In genomic region chr12:124993568-124994434, GRCh38 we compare ENCODE assay signal across 8 cellular contexts. TPM values are rescaled to one million over a fixed set of nuclear protein-coding genes. Genes with fewer than 3 reads are reported as not detected.
DNase-seq lines count a peak whose midpoint lies in the region; ATAC-seq and TF ChIP-seq lines count a peak whose summit lies in the region.

A gene with protein sequence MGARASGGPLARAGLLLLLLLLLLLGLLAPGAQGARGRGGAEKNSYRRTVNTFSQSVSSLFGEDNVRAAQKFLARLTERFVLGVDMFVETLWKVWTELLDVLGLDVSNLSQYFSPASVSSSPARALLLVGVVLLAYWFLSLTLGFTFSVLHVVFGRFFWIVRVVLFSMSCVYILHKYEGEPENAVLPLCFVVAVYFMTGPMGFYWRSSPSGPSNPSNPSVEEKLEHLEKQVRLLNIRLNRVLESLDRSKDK (plus strand): TSS chr12:124993645. CDS start chr12:124993791, 146 bp downstream.

- POLR2A ChIA-PET in CD4-positive, alpha-beta memory T cell (lab: Charles Lee; ENCODE audit: partially characterized antibody), result interaction anchor here (0.6 to 4.1 kb wide), 6 partner anchors 54 to 77 kb away, joined by 3 to 44 read pairs (median 6); partner anchors contain the start of gene UBC
- POLR2A ChIA-PET in PC-9 (lab: Charles Lee; ENCODE audit: unreplicated experiment), result interaction anchor here (0.7 kb wide), 1 partner anchor 71 kb away, joined by 4 read pairs; no protein-coding TSS in a partner anchor

- H3K79me2 ChIP-seq in PC-9 (ENCODE audit: low read depth), result peaks cover 43% of the 10 kb centered on the region

- intact Hi-C loops in CD4-positive, alpha-beta memory T cell (cut with micrococcal nuclease), result loop anchor here (1.0 to 2.0 kb wide), 4 partner anchors 54 to 77 kb away; partner anchors contain the start of gene AACS
- intact Hi-C loops in PC-9 (cut with micrococcal nuclease; ENCODE audit: unreplicated experiment), result loop anchor here (10.0 kb wide), 2 partner anchors 71 to 131 kb away; partner anchors contain the start of gene AACS

- H3K27me3 ChIP-seq in CD4-positive, alpha-beta memory T cell (ENCODE audit: insufficient read depth, low read length), result no peaks in the 10 kb centered on the region
- H3K27me3 ChIP-seq in PC-9 (ENCODE audit: insufficient read depth, low read depth) (no peaks in the 10 kb centered on the region), neuron (ENCODE audit: insufficient read depth, low read length) (no peaks in the 10 kb centered on the region)

- TF ChIP-seq CTCF in PC-9 (conservative IDR thresholded peaks at IDR 0.05), result no peak
- TF ChIP-seq CTCF in foreskin fibroblast (IDR thresholded peaks at IDR 0.05; ENCODE audit: low read depth, low read length), result no peak

- peaks cover 11% of the 10 kb centered on the region for H3F3A ChIP-seq in PC-9 (ENCODE audit: insufficient read depth, low read depth)

- no peaks in the 10 kb centered on the region for H3K9me3 ChIP-seq in CD4-positive, alpha-beta memory T cell (ENCODE audit: control insufficient read depth in 1 of 2, low read length in 2 of 2)
- no peaks in the 10 kb centered on the region for H3K9me3 ChIP-seq in PC-9 (ENCODE audit: insufficient read depth, low read depth)
- H3K9me3 ChIP-seq in neuron (ENCODE audit: low read length), result no peaks in the 10 kb centered on the region

- H3K9me3 Mint-ChIP-seq in CD4-positive, alpha-beta memory T cell, result peaks cover 0 to 2% (median 0%) of the 10 kb centered on the region in 8 donors

- ATAC-seq in GM19328 (IDR thresholded peaks at IDR 0.05; ENCODE audit: unreplicated experiment) (peak; percentile 46), HG03469 (IDR thresholded peaks at IDR 0.05; ENCODE audit: unreplicated experiment) (peak; percentile 29)

- DNase-seq in CD4-positive, alpha-beta memory T cell, result peak; percentile 66 to 78 (median 70)
- DNase-seq in PC-9, result peak in 1 of 2 experiments; percentile 75
- peak; percentile 40 to 67 for DNase-seq in activated T-helper 1 cell treated with anti-CD3 and anti-CD28 coated beads, Interleukin-2, amount 50 U/mL, for 16 hours (ENCODE audit: low read depth in 1 of 2, low spot score in 1 of 2)
- DNase-seq in foreskin fibroblast, result peak; percentile 41 to 77
- peak in 37 of 49 donors; percentile 9 to 81 (median 45) for DNase-seq in substantia nigra (lab: John Stamatoyannopoulos, UW)

- no peaks in the 10 kb centered on the region for H3K9me2 ChIP-seq in PC-9 (ENCODE audit: insufficient read depth)

- no TSS peak for BruUV-seq in PC-9 (replicated peaks; lab: Mats Ljungman, UMichigan)

- H2AFZ ChIP-seq in PC-9, result peak within 1 kb of the TSS; percentile 99
- peak within 1 kb of the TSS; percentile 90 for H2AFZ ChIP-seq in neuron (ENCODE audit: low read depth, low read length)

- peak within 1 kb of the TSS; percentile 100 for H3K4me2 ChIP-seq in PC-9

- H3K36me3 ChIP-seq in CD4-positive, alpha-beta memory T cell (ENCODE audit: insufficient read depth, low read length), result no peaks in the 10 kb centered on the region
- H3K36me3 ChIP-seq in PC-9 (ENCODE audit: low read depth) (no peaks in the 10 kb centered on the region), neuron (ENCODE audit: insufficient read depth, low read length) (no peaks in the 10 kb centered on the region)

- peak within 1 kb of the TSS; percentile 79 to 95 (median 88) for H3K27ac Mint-ChIP-seq in CD4-positive, alpha-beta memory T cell

- no peaks in the 10 kb centered on the region for H4K20me1 ChIP-seq in PC-9 (ENCODE audit: insufficient read depth)

- H3K36me3 Mint-ChIP-seq in CD4-positive, alpha-beta memory T cell, result peaks cover 0 to 10% of the 10 kb centered on the region in 2 donors

- peak within 1 kb of the TSS; percentile 41 for H3K27ac ChIP-seq in CD4-positive, alpha-beta memory T cell (ENCODE audit: low read depth, low read length)
- 0 out of 2 replicates have a peak within 1 kb of the TSS, but pooled peaks have one; percentile 14 for H3K27ac ChIP-seq in PC-9
- H3K27ac ChIP-seq in substantia nigra (ENCODE audit: low read depth, low read length, poor library complexity, severe bottlenecking), result peak within 1 kb of the TSS; percentile 61

- H3K27me3 Mint-ChIP-seq in CD4-positive, alpha-beta memory T cell, result no peaks in the 10 kb centered on the region

- peak within 1 kb of the TSS; percentile 78 to 90 for H3K4me3 ChIP-seq in CD4-positive, alpha-beta memory T cell (ENCODE audit: low read length in 2 of 2)
- H3K4me3 ChIP-seq in PC-9 (peak within 1 kb of the TSS; percentile 99), foreskin fibroblast (ENCODE audit: low read depth in 1 of 2, low read length in 2 of 2) (peak within 1 kb of the TSS; percentile 58 to 61), neuron (ENCODE audit: low read length) (peak within 1 kb of the TSS; percentile 74)

- H3K4me1 Mint-ChIP-seq in CD4-positive, alpha-beta memory T cell, result peaks cover 14 to 35% (median 27%) of the 10 kb centered on the region in 4 donors

- H3K4me1 ChIP-seq in CD4-positive, alpha-beta memory T cell (ENCODE audit: insufficient read depth, low read length), result peaks cover 28% of the 10 kb centered on the region
- H3K4me1 ChIP-seq in PC-9 (replicated peaks; ENCODE audit: insufficient read depth), result peaks cover 18% of the 10 kb centered on the region; the same call in 1 of the 2 replicates
- H3K4me1 ChIP-seq in neuron (ENCODE audit: insufficient read depth, low read length), result peaks cover 12% of the 10 kb centered on the region

- CTCF ChIA-PET in CD4-positive, alpha-beta memory T cell (lab: Charles Lee; ENCODE audit: partially characterized antibody), result interaction anchor here (0.8 to 2.0 kb wide), 5 partner anchors 49 to 87 kb away, joined by 3 to 6 read pairs (median 3); partner anchors contain the start of gene AACS
- CTCF ChIA-PET in PC-9 (lab: Charles Lee), result no interaction called here

- H3K4me3 Mint-ChIP-seq in CD4-positive, alpha-beta memory T cell, result peak within 1 kb of the TSS; percentile 91 to 93 (median 92)

RNA-seq across cellular contexts. Expression of the gene that starts here (rescaled TPM):
- total RNA-seq in CD4-positive, alpha-beta memory T cell, result 1 to 10 TPM; 8.9 to 9.5 TPM
- 1 to 10 TPM; 1.7 to 4.2 TPM for polyA plus RNA-seq in CD4-positive, alpha-beta memory T cell
- 11.6 and 19.4 TPM in 2 replicates for total RNA-seq in PC-9 (2021)
